ENCODE assay signal across 22 cellular contexts in the genomic region with DNA sequence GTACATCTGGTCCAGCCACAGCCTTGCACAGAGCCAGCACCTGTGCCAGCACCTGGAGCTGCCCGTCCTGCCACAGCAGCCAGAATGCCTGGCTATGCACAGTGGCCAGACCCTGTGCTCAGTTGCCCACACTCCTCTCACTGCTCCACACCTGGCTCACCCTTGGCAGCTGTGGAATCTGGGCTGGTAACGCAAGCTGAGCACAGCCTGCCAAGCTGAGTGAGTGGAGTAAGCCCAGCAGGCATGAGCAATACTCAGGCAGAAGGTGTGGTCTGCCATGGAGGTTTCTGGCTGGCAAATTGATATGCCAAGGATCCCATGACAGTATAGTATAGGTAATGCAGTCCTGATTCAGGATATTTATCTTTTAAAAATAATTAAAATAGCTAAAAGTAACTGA.
A peak's percentile ranks its signal among the peaks of the same experiment; 100 is the strongest.
DNase-seq lines count a peak whose midpoint lies in the region; ATAC-seq and TF ChIP-seq lines count a peak whose summit lies in the region.
"Had no signal": no experiment of that assay in that cellular context is flagged by ENCODE, and none has a peak within 500 bp of the region (broad histone marks: within the 10 kb centered on the region; RNA-seq: fewer than 3 reads in every experiment).

No MANE protein-coding gene starts in this region.

- H3K4me3 ChIP-seq in epithelial cell of esophagus (ENCODE audit: low read length) = no peak overlapping the region
- H3K4me3 ChIP-seq: A549 had no signal

- ATAC-seq in stimulated activated memory B cell treated with anti-CD40 and anti-IgM and Interleukin-4, amounts not matched to agents 10 μg/mL and 1 μg/mL and 100 μg/mL, for 72 hours = peak; percentile 43
- ATAC-seq in HG03342 (IDR thresholded peaks at IDR 0.05; ENCODE audit: unreplicated experiment) = no peak

- DNase-seq in epithelial cell of esophagus (ENCODE audit: low read depth) = peak; percentile 73
- DNase-seq in myocyte (ENCODE audit: low read depth) = peak; percentile 39
- DNase-seq in NCI-H345 (lab: John Stamatoyannopoulos, UW) = no peak
- DNase-seq in head of caudate nucleus = no peak
- DNase-seq: C1 segment of cervical spinal cord; CD4-positive, alpha-beta memory T cell; COR-L47; DMS53; HCEC 1CT; NCI-H1092; NCI-H1417 treated with DMSO at 0.1 percent for 48 hours; NCI-H187; NCI-H2081 treated with DMSO at 0.1 percent for 48 hours; NCI-H446 treated with DMSO at 0.1 percent for 48 hours; NCI-H526; RPMI8226; SHP77 treated with DMSO at 0.1 percent for 48 hours had no signal

- H3K9me3 Mint-ChIP-seq in stimulated activated memory B cell treated with anti-CD40 and anti-IgM and Interleukin-4, amounts not matched to agents 10 μg/mL and 1 μg/mL and 100 μg/mL, for 72 hours = peaks cover 3% of the 10 kb centered on the region

- no peaks in the 10 kb centered on the region for H3K27me3 Mint-ChIP-seq in stimulated activated memory B cell treated with anti-CD40 and anti-IgM and Interleukin-4, amounts not matched to agents 10 μg/mL and 1 μg/mL and 100 μg/mL, for 72 hours
- H3K27me3 Mint-ChIP-seq: CD4-positive, alpha-beta memory T cell; IgD-negative memory B cell had no signal

- no peaks in the 10 kb centered on the region for H3K4me1 Mint-ChIP-seq in stimulated activated memory B cell treated with anti-CD40 and anti-IgM and Interleukin-4, amounts not matched to agents 10 μg/mL and 1 μg/mL and 100 μg/mL, for 72 hours
- H3K4me1 Mint-ChIP-seq: CD4-positive, alpha-beta memory T cell; IgD-negative memory B cell had no signal

- no peak for TF ChIP-seq CTCF in epithelial cell of esophagus (IDR thresholded peaks at IDR 0.05; ENCODE audit: insufficient read depth, low read depth, low read length, missing control alignments)

- intact Hi-C loops in head of caudate nucleus (cut with DNase I) = no loop called here

- TF ChIP-seq RAD21 in Ishikawa (IDR thresholded peaks at IDR 0.05; ENCODE audit: low read depth) = no peak

- no peak overlapping the region for H3K4me3 Mint-ChIP-seq in stimulated activated memory B cell treated with anti-CD40 and anti-IgM and Interleukin-4, amounts not matched to agents 10 μg/mL and 1 μg/mL and 100 μg/mL, for 72 hours
- H3K4me3 Mint-ChIP-seq: CD4-positive, alpha-beta memory T cell; IgD-negative memory B cell had no signal

- H3K27ac Mint-ChIP-seq in stimulated activated memory B cell treated with anti-CD40 and anti-IgM and Interleukin-4, amounts not matched to agents 10 μg/mL and 1 μg/mL and 100 μg/mL, for 72 hours = no peak overlapping the region
- H3K27ac Mint-ChIP-seq: CD4-positive, alpha-beta memory T cell; IgD-negative memory B cell had no signal

- H3K36me3 Mint-ChIP-seq in stimulated activated memory B cell treated with anti-CD40 and anti-IgM and Interleukin-4, amounts not matched to agents 10 μg/mL and 1 μg/mL and 100 μg/mL, for 72 hours = no peaks in the 10 kb centered on the region
- H3K36me3 Mint-ChIP-seq: CD4-positive, alpha-beta memory T cell; IgD-negative memory B cell had no signal

- TF ChIP-seq EP300 in Ishikawa (IDR thresholded peaks at IDR 0.05; ENCODE audit: borderline replicate concordance) = no peak

TF ChIP-seq in Ishikawa, 13 proteins besides CTCF, POLR2A, EP300 and RAD21:
- peak; percentile 39; the same call in 1 of the 2 replicates for TF ChIP-seq TEAD4 (IDR thresholded peaks at IDR 0.05)
- TF ChIP-seq FOXM1 (IDR thresholded peaks at IDR 0.05; ENCODE audit: borderline replicate concordance, low read depth) = no peak
- TF ChIP-seq TAF1 (IDR thresholded peaks at IDR 0.05; ENCODE audit: low read depth) = no peak
- no peak for TF ChIP-seq CREB1 (IDR thresholded peaks at IDR 0.05; ENCODE audit: low read depth)

Comparison
In these comparisons a context has a peak if more than half of its experiments do, and no peak if none do; other contexts are left out.
1. DNase-seq: peak in epithelial cell of esophagus (single experiment) and myocyte (single experiment); none in NCI-H345 (single experiment) and head of caudate nucleus (0 of 42).